In the genomic region with DNA sequence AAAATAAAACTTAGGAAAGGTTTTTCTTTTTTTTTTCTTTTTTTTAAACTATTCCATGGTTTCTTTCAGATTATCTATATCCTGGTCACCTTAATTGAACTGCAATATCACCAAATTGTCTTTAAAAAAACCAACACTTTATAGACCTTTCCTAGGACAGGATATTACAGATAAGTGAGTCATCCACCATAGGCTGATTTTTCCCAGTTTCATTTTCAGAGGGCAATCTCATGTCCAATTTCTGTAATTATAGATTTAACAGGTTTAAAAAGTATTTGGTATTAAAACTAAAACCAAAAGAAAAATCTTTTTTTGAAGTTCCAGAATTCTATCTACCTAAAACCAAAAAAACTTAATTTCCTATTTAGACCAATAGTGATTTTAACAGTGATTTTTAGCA, we compare ENCODE assay signal across 1 cellular context.
A peak's percentile ranks its signal among the peaks of the same experiment; 100 is the strongest.
TF ChIP-seq lines count a peak whose summit lies in the region.

No MANE protein-coding gene starts in this region.

TF ChIP-seq in K562, 482 proteins besides CTCF, POLR2A, EP300 and RAD21:
- peak; percentile 35; the same call in 1 of the 2 replicates for TF ChIP-seq FOSL1 (tag; conservative IDR thresholded peaks at IDR 0.05)
- 0 out of 2 replicates have a peak, but pooled peaks have one; percentile 7 for TF ChIP-seq JUND (IDR thresholded peaks at IDR 0.05; ENCODE audit: borderline replicate concordance, low read depth, low read length)
- TF ChIP-seq JUND (tag; IDR thresholded peaks at IDR 0.05; ENCODE audit: borderline replicate concordance, low read depth, low read length), result no peak
- no peak for TF ChIP-seq PURB (CRISPR knock-in tag; IDR thresholded peaks at IDR 0.05; ENCODE audit: low read depth)
- TF ChIP-seq, protein P1, sequence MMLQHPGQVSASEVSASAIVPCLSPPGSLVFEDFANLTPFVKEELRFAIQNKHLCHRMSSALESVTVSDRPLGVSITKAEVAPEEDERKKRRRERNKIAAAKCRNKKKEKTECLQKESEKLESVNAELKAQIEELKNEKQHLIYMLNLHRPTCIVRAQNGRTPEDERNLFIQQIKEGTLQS (IDR thresholded peaks at IDR 0.05), result peak; percentile 46
- TF ChIP-seq, protein P1 (CRISPR knock-in tag; conservative IDR thresholded peaks at IDR 0.05), result no peak
